In genomic region chr2:109976319-109976718, GRCh38 we compare ENCODE assay signal across 8 cellular contexts.
DNase-seq lines count a peak whose midpoint lies in the region; ATAC-seq, FAIRE-seq and TF ChIP-seq lines count a peak whose summit lies in the region.
"Not testable (repeated sequence)": the region's sequence is repeated elsewhere in the genome, so short reads cannot be mapped to it uniquely, and the experiment has no call there.

No MANE protein-coding gene starts in this region.

- WGBS in gastroesophageal sphincter (ENCODE audit: low coverage in 1 of 2), 2 donors = no CpG with 5 or more reads among the region's 3 CpGs

- not testable (repeated sequence) for H3K4me2 ChIP-seq in astrocyte (ENCODE audit: low read length)

- H3K27me3 ChIP-seq in astrocyte (ENCODE audit: insufficient read depth, low read length); gastroesophageal sphincter: not testable (repeated sequence)

- not testable (repeated sequence) for H3K79me2 ChIP-seq in astrocyte (ENCODE audit: insufficient read depth, low read length)

- not testable (repeated sequence) for H3K9ac ChIP-seq in astrocyte (ENCODE audit: low read length)

- not testable (repeated sequence) for H3K27ac Mint-ChIP-seq in astrocyte (ENCODE audit: unreplicated experiment)

- not testable (repeated sequence) for H3K4me3 Mint-ChIP-seq in astrocyte (ENCODE audit: unreplicated experiment)

- FAIRE-seq in GM12892 (lab: Jason Lieb, UNC) (peak; percentile 79), astrocyte (lab: Jason Lieb, UNC) (peak; percentile 62), urothelium cell line (lab: Jason Lieb, UNC) (peak; percentile 88)

- ATAC-seq in HG03432 (IDR thresholded peaks at IDR 0.05; ENCODE audit: unreplicated experiment) (peak; percentile 50), SK-N-SH treated with all-trans-retinoic acid at 6 μM for 48 hours (peak; percentile 95), gastroesophageal sphincter (peak; percentile 74), left lobe of liver (peak; percentile 91), sciatic nerve (peak; percentile 93)

- H3K4me1 ChIP-seq in astrocyte (ENCODE audit: insufficient read depth, low read length); gastroesophageal sphincter: not testable (repeated sequence)

- TF ChIP-seq POLR2A in GM12892 (IDR thresholded peaks at IDR 0.05; ENCODE audit: low read depth, low read length); gastroesophageal sphincter (IDR thresholded peaks at IDR 0.05): not testable (repeated sequence)

- not testable (repeated sequence) for H3K36me3 Mint-ChIP-seq in astrocyte (ENCODE audit: low read depth, unreplicated experiment)

- H3K9me3 Mint-ChIP-seq in astrocyte (ENCODE audit: unreplicated experiment) = not testable (repeated sequence)

- TF ChIP-seq CTCF in astrocyte (IDR thresholded peaks at IDR 0.05; ENCODE audit: insufficient read depth, low read depth, low read length); gastroesophageal sphincter (IDR thresholded peaks at IDR 0.05): not testable (repeated sequence)

- not testable (repeated sequence) for H3K4me1 Mint-ChIP-seq in astrocyte (ENCODE audit: low read depth, unreplicated experiment)

- not testable (repeated sequence) for H3K27ac ChIP-seq in astrocyte (ENCODE audit: low read depth, low read length); gastroesophageal sphincter

- not testable (repeated sequence) for H3K4me3 ChIP-seq in astrocyte (ENCODE audit: insufficient read depth, low read depth, low read length); gastroesophageal sphincter

- TF ChIP-seq EP300 in gastroesophageal sphincter (IDR thresholded peaks at IDR 0.05) = not testable (repeated sequence)

- H3K36me3 ChIP-seq in astrocyte (ENCODE audit: insufficient read depth, low read length); gastroesophageal sphincter: not testable (repeated sequence)

- not testable (repeated sequence) for H4K20me1 ChIP-seq in astrocyte (ENCODE audit: insufficient read depth, low read length)

- not testable (repeated sequence) for H3K27me3 Mint-ChIP-seq in astrocyte (ENCODE audit: low read depth, unreplicated experiment)

- not testable (repeated sequence) for H3K9me3 ChIP-seq in astrocyte (ENCODE audit: insufficient read depth, low read depth, low read length); gastroesophageal sphincter

- intact Hi-C loops in sciatic nerve (cut with DNase I) = not testable (repeated sequence)

- H2AFZ ChIP-seq in astrocyte (ENCODE audit: low read depth, low read length) = not testable (repeated sequence)

- not testable (repeated sequence) for DNase-seq in GM12892 (ENCODE audit: insufficient read length); astrocyte (ENCODE audit: low read depth); left lobe of liver (ENCODE audit: low spot score); sciatic nerve (ENCODE audit: low spot score); urothelium cell line (ENCODE audit: low spot score)
